8 cellular contexts compared by ENCODE assay signal in the genomic region with DNA sequence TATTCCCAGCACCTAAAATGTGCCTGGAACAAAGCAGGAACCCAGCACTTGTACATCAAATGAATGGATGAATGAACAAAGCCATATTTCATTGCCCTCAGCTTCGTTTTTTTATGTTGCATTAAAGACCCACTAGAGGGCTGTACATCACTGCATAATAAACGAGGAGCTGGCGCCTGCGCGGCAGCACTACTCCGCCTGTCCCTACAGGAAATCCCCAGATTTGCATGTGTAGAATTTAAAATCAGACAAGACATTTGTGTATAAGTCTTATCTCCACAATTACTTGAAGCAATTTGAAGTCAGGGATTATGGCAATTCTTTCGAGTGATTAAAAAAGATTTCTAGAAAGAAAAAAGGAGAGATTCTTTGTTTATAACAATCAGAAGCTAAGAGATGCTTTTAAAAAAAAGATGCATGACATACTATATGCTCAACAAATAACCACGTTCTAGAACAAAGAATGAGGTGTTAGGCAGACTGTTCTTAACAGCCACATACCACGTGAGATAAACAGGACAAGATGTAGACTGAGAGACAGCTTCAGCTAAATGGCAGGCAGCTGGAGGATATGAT. TPM values are rescaled to one million over a fixed set of nuclear protein-coding genes. Genes with fewer than 3 reads are reported as not detected.
DNase-seq lines count a peak whose midpoint lies in the region; ATAC-seq and TF ChIP-seq lines count a peak whose summit lies in the region.

No MANE protein-coding gene starts in this region.

- peaks cover 17% of the 10 kb centered on the region; the same call in 1 of the 2 replicates for H3F3A ChIP-seq in MM.1S (ENCODE audit: insufficient read depth, low read length)

- no peaks in the 10 kb centered on the region for H3K9me2 ChIP-seq in MM.1S (replicated peaks; ENCODE audit: insufficient read depth, low read length)

- no peaks in the 10 kb centered on the region for H3K9me3 Mint-ChIP-seq in activated T-helper 1 cell treated with anti-CD3 and anti-CD28 coated beads, Interleukin-12 subunit alpha, Interleukin-12 subunit beta, Interleukin-2, Interleukin-4 antibody, amounts not matched to agents 30 ng/mL and 10 ng/mL and 1 ng/mL, durations not matched to agents 14 hours and 24 hours and 36 hours

- no peaks in the 10 kb centered on the region for H3K79me2 ChIP-seq in MM.1S (ENCODE audit: low read length)

- no peaks in the 10 kb centered on the region for H4K20me1 ChIP-seq in MM.1S (ENCODE audit: insufficient read depth, low read length)

- no peak overlapping the region for H3K4me3 ChIP-seq in HEK293 (ENCODE audit: low read depth, low read length)
- H3K4me3 ChIP-seq in MM.1S (ENCODE audit: low read length): no peak overlapping the region
- H3K4me3 ChIP-seq in RWPE2 (ENCODE audit: severe bottlenecking): no peak overlapping the region
- no peak overlapping the region for H3K4me3 ChIP-seq in fibroblast of pulmonary artery (replicated peaks; ENCODE audit: low read depth, low read length)
- no peak overlapping the region for H3K4me3 ChIP-seq in thoracic aorta

- H3K36me3 ChIP-seq in HEK293 (ENCODE audit: control insufficient read depth in 2 of 2, insufficient read depth in 1 of 2, low read length in 2 of 2): no peaks in the 10 kb centered on the region
- no peaks in the 10 kb centered on the region for H3K36me3 ChIP-seq in MM.1S (replicated peaks; ENCODE audit: insufficient read depth, low read length)
- H3K36me3 ChIP-seq in RWPE2 (ENCODE audit: low read depth): no peaks in the 10 kb centered on the region
- no peaks in the 10 kb centered on the region for H3K36me3 ChIP-seq in thoracic aorta

- H3K4me3 Mint-ChIP-seq in activated T-helper 1 cell treated with anti-CD3 and anti-CD28 coated beads, Interleukin-12 subunit alpha, Interleukin-12 subunit beta, Interleukin-2, Interleukin-4 antibody, amounts not matched to agents 30 ng/mL and 10 ng/mL and 1 ng/mL, durations not matched to agents 14 hours and 24 hours and 36 hours: no peak overlapping the region

- CTCF ChIA-PET in HEK293 (lab: Yijun Ruan, JAX): interaction anchor here (0.5 to 5.4 kb wide), 51 partner anchors 10 to 1105 kb away, joined by 3 to 60 read pairs (median 4); a partner anchor contains a TSS

- H3K27ac ChIP-seq in HEK293 (ENCODE audit: extremely low read depth, low read depth, low read length) (no peak overlapping the region), MM.1S (ENCODE audit: low read length) (peak overlapping the region; percentile 6; the same call in 1 of the 2 replicates), RWPE2 (ENCODE audit: poor library complexity, severe bottlenecking) (no peak overlapping the region), thoracic aorta (no peak overlapping the region)

- peak; percentile 18 for DNase-seq in GM04503 (ENCODE audit: low read depth)
- DNase-seq in MM.1S: peak; percentile 94
- DNase-seq in RWPE2 (ENCODE audit: low spot score): no peak
- peak; percentile 64 for DNase-seq in activated T-helper 1 cell treated with anti-CD3 and anti-CD28 coated beads, Interleukin-12 subunit alpha, Interleukin-12 subunit beta, Interleukin-2, Interleukin-4 antibody, amounts not matched to agents 30 ng/mL and 10 ng/mL and 1 ng/mL, durations not matched to agents 14 hours and 24 hours and 36 hours (ENCODE audit: low spot score)
- peak; percentile 91 for DNase-seq in fibroblast of pulmonary artery (ENCODE audit: low read depth)
- no peak for DNase-seq in omental fat pad (ENCODE audit: low spot score)
- DNase-seq in thoracic aorta (ENCODE audit: low spot score): no peak

- H3K9ac ChIP-seq in MM.1S (ENCODE audit: low read length): no peak overlapping the region

- peak overlapping the region; percentile 53 for H3K4me2 ChIP-seq in MM.1S (ENCODE audit: low read depth, low read length)

- ATAC-seq in RWPE2 (ENCODE audit: low read depth) (peak; percentile 90), omental fat pad (ENCODE audit: low FRiP score) (peak; percentile 87), thoracic aorta (ENCODE audit: insufficient number of reproducible peaks, low FRiP score, low read depth) (peak; percentile 56)

- H3K4me1 ChIP-seq in HEK293 (ENCODE audit: control insufficient read depth, insufficient read depth, low read length): no peaks in the 10 kb centered on the region
- peaks cover 24% of the 10 kb centered on the region for H3K4me1 ChIP-seq in MM.1S (ENCODE audit: low read length)
- no peaks in the 10 kb centered on the region for H3K4me1 ChIP-seq in RWPE2 (ENCODE audit: insufficient read depth, poor library complexity, severe bottlenecking)
- H3K4me1 ChIP-seq in thoracic aorta (ENCODE audit: control insufficient read depth in 1 of 2, low read depth in 2 of 2): peaks cover 0 to 1% of the 10 kb centered on the region in 2 donors

- H2AFZ ChIP-seq in MM.1S (ENCODE audit: low read length): peak overlapping the region; percentile 57

- H3K27ac Mint-ChIP-seq in activated T-helper 1 cell treated with anti-CD3 and anti-CD28 coated beads, Interleukin-12 subunit alpha, Interleukin-12 subunit beta, Interleukin-2, Interleukin-4 antibody, amounts not matched to agents 30 ng/mL and 10 ng/mL and 1 ng/mL, durations not matched to agents 14 hours and 24 hours and 36 hours: peak overlapping the region; percentile 86

- no peaks in the 10 kb centered on the region for H3K27me3 Mint-ChIP-seq in activated T-helper 1 cell treated with anti-CD3 and anti-CD28 coated beads, Interleukin-12 subunit alpha, Interleukin-12 subunit beta, Interleukin-2, Interleukin-4 antibody, amounts not matched to agents 30 ng/mL and 10 ng/mL and 1 ng/mL, durations not matched to agents 14 hours and 24 hours and 36 hours (ENCODE audit: insufficient read depth)

- peaks cover 14% of the 10 kb centered on the region for H3K4me1 Mint-ChIP-seq in activated T-helper 1 cell treated with anti-CD3 and anti-CD28 coated beads, Interleukin-12 subunit alpha, Interleukin-12 subunit beta, Interleukin-2, Interleukin-4 antibody, amounts not matched to agents 30 ng/mL and 10 ng/mL and 1 ng/mL, durations not matched to agents 14 hours and 24 hours and 36 hours (ENCODE audit: low read depth)

- H3K27me3 ChIP-seq in MM.1S (replicated peaks; ENCODE audit: insufficient read depth, low read length): no peaks in the 10 kb centered on the region
- no peaks in the 10 kb centered on the region for H3K27me3 ChIP-seq in RWPE2 (ENCODE audit: insufficient read depth, poor library complexity, severe bottlenecking)
- H3K27me3 ChIP-seq in thoracic aorta (replicated peaks; ENCODE audit: insufficient read depth): no peaks in the 10 kb centered on the region

- TF ChIP-seq CTCF in HEK293 (tag by site-specific recombination; IDR thresholded peaks at IDR 0.05) (peak; percentile 78), MM.1S (IDR thresholded peaks at IDR 0.05; ENCODE audit: low read length) (peak; percentile 86), RWPE2 (IDR thresholded peaks at IDR 0.05; ENCODE audit: poor library complexity, severe bottlenecking) (peak; percentile 67), fibroblast of pulmonary artery (IDR thresholded peaks at IDR 0.05; ENCODE audit: low read length, missing control alignments) (peak; percentile 68), omental fat pad (IDR thresholded peaks at IDR 0.05) (peak in 2 of 3 donors; percentile 17 to 53), thoracic aorta (IDR thresholded peaks at IDR 0.05) (peak; percentile 75)

- POLR2A ChIA-PET in HEK293 (lab: Yijun Ruan, JAX): interaction anchor here (1.3 to 1.5 kb wide), 2 partner anchors 354 to 775 kb away, joined by 8 to 9 read pairs; a partner anchor contains a TSS

- intact Hi-C loops in activated T-helper 1 cell treated with anti-CD3 and anti-CD28 coated beads, Interleukin-12 subunit alpha, Interleukin-12 subunit beta, Interleukin-2, Interleukin-4 antibody, amounts not matched to agents 30 ng/mL and 10 ng/mL and 1 ng/mL, durations not matched to agents 14 hours and 24 hours and 36 hours (cut with micrococcal nuclease): loop anchor here (1.0 to 2.0 kb wide), 9 partner anchors 149 to 775 kb away; a partner anchor contains a TSS

- H3K36me3 Mint-ChIP-seq in activated T-helper 1 cell treated with anti-CD3 and anti-CD28 coated beads, Interleukin-12 subunit alpha, Interleukin-12 subunit beta, Interleukin-2, Interleukin-4 antibody, amounts not matched to agents 30 ng/mL and 10 ng/mL and 1 ng/mL, durations not matched to agents 14 hours and 24 hours and 36 hours (ENCODE audit: low read depth): no peaks in the 10 kb centered on the region

- no peaks in the 10 kb centered on the region for H3K9me3 ChIP-seq in HEK293 (ENCODE audit: control insufficient read depth, insufficient read depth, low read depth, low read length)
- H3K9me3 ChIP-seq in MM.1S (replicated peaks; ENCODE audit: insufficient read depth, low read length): no peaks in the 10 kb centered on the region
- no peaks in the 10 kb centered on the region for H3K9me3 ChIP-seq in RWPE2 (ENCODE audit: severe bottlenecking)
- no peaks in the 10 kb centered on the region for H3K9me3 ChIP-seq in thoracic aorta

TF ChIP-seq in HEK293, 187 proteins besides CTCF, POLR2A, EP300 and RAD21:
- TF ChIP-seq ZNF654 (tag by site-specific recombination; IDR thresholded peaks at IDR 0.05; ENCODE audit: low read depth) (peak; percentile 95), ZNF404 (tag by site-specific recombination; IDR thresholded peaks at IDR 0.05) (no peak), ZBTB17 (tag by site-specific recombination; IDR thresholded peaks at IDR 0.05) (no peak), MZF1 (tag by site-specific recombination; IDR thresholded peaks at IDR 0.05; ENCODE audit: borderline replicate concordance) (peak; percentile 63; the same call in 1 of the 2 replicates), ZNF366 (tag by site-specific recombination; conservative IDR thresholded peaks at IDR 0.05) (no peak)
- TF ChIP-seq, protein P1, sequence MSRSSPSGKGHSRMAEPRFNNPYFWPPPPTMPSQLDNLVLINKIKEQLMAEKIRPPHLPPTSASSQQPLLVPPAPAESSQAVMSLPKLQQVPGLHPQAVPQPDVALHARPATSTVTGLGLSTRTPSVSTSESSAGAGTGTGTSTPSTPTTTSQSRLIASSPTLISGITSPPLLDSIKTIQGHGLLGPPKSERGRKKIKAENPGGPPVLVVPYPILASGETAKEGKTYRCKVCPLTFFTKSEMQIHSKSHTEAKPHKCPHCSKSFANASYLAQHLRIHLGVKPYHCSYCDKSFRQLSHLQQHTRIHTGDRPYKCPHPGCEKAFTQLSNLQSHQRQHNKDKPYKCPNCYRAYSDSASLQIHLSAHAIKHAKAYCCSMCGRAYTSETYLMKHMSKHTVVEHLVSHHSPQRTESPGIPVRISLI (tag by site-specific recombination; IDR thresholded peaks at IDR 0.05): peak; percentile 73; the same call in 1 of the 2 replicates

RNA-seq across cellular contexts. Expression of a gene that starts 5.4 kb away (rescaled TPM):
- 13.9 and 18.9 TPM in 2 replicates for total RNA-seq in activated T-helper 1 cell treated with anti-CD3 and anti-CD28 coated beads, Interleukin-12 subunit alpha, Interleukin-12 subunit beta, Interleukin-2, Interleukin-4 antibody, amounts not matched to agents 30 ng/mL and 10 ng/mL and 1 ng/mL, durations not matched to agents 14 hours and 24 hours and 36 hours
- under 1 TPM in 2 of 4 donors, not detected in 2; 0.47 to 0.60 TPM for total RNA-seq in omental fat pad
- total RNA-seq in thoracic aorta: under 1 TPM in 1 of 2 donors, not detected in 1; 0.35 TPM

Comparison
In these comparisons a context has a peak if more than half of its experiments do, and no peak if none do; other contexts are left out.
1. DNase-seq: peak in GM04503 (single experiment), MM.1S (single experiment), activated T-helper 1 cell treated with anti-CD3 and anti-CD28 coated beads, Interleukin-12 subunit alpha, Interleukin-12 subunit beta, Interleukin-2, Interleukin-4 antibody, amounts not matched to agents 30 ng/mL and 10 ng/mL and 1 ng/mL, durations not matched to agents 14 hours and 24 hours and 36 hours (single experiment) and fibroblast of pulmonary artery (single experiment); none in RWPE2 (single experiment), omental fat pad (single experiment) and thoracic aorta (single experiment).
2. CTCF ChIP-seq: peak in every context shown above with its lines; median percentile 86 in MM.1S; 78 in HEK293; 75 in thoracic aorta; 68 in fibroblast of pulmonary artery; 67 in RWPE2; 35 in omental fat pad.
3. Peak in every context shown above with its lines, with median percentiles within 50 percentile points of each other: ATAC-seq.